ENCODE assay signal across 15 cellular contexts in genomic region chr1:185732941-185733340, GRCh38. TPM values are rescaled to one million over a fixed set of nuclear protein-coding genes. Genes with fewer than 3 reads are reported as not detected.
"Had no signal": no experiment of that assay in that cellular context is flagged by ENCODE, and none has a peak within 500 bp of the region (broad histone marks: within the 10 kb centered on the region; RNA-seq: fewer than 3 reads in every experiment).

No MANE protein-coding gene starts in this region.

- H3K27ac Mint-ChIP-seq: activated B cell treated with CpG ODN at 0.5 μM for 24 hours; activated CD4-positive, alpha-beta T cell treated with anti-CD3 and anti-CD28 coated beads, Interleukin-2, amount 10 ng/mL, durations not matched to agents 24 days and 14 days; activated naive CD4-positive, alpha-beta T cell treated with anti-CD3 and anti-CD28 coated beads, Interleukin-2, amount 10 ng/mL, durations not matched to agents 7 days and 5 days; activated T-helper 17 cell treated with anti-CD3 and anti-CD28 coated beads, Interleukin-2, amount 50 U/mL, for 72 hours; T-helper 1 cell treated with Interleukin-12 subunit alpha and Interleukin-12 subunit beta and Interleukin-4 antibody, amounts not matched to agents 30 μg/mL and 1 μg/mL, for 36 hours had no signal

- H3K27me3 ChIP-seq: neural progenitor cell, uterus had no signal

- H3K36me3 Mint-ChIP-seq: activated naive CD4-positive, alpha-beta T cell treated with anti-CD3 and anti-CD28 coated beads, Interleukin-2, amount 10 ng/mL, durations not matched to agents 7 days and 5 days; neural progenitor cell had no signal

- H3K4me3 ChIP-seq: colonic mucosa, hepatocyte had no signal

- H3K9me3 ChIP-seq: colonic mucosa, uterus had no signal

- H3K36me3 ChIP-seq: colonic mucosa, neural progenitor cell, stomach, uterus had no signal

- H3K4me1 ChIP-seq: colonic mucosa, parathyroid adenoma had no signal

- H3K27ac ChIP-seq: colonic mucosa, neural progenitor cell, parathyroid adenoma had no signal

- DNase-seq: activated B cell treated with CpG ODN at 0.5 μM for 24 hours; activated CD4-positive, alpha-beta T cell treated with anti-CD3 and anti-CD28 coated beads, Interleukin-2, amount 10 ng/mL, durations not matched to agents 24 days and 14 days; activated naive CD4-positive, alpha-beta T cell treated with anti-CD3 and anti-CD28 coated beads, Interleukin-2, amount 10 ng/mL, durations not matched to agents 7 days and 5 days; activated T-cell treated with anti-CD3 and anti-CD28 coated beads for 4 hours; colonic mucosa; mammary epithelial cell; retina; stimulated activated CD4-positive, alpha-beta T cell treated with anti-CD3 and anti-CD28 coated beads, Interleukin-4, amount 100 ng/mL, for 4 hours; stomach; uterus had no signal

RNA-seq across cellular contexts. Expression of gene HMCN1, which starts 1.2 kb away (rescaled TPM):
- total RNA-seq: activated CD4-positive, alpha-beta T cell treated with anti-CD3 and anti-CD28 coated beads, Interleukin-2, amount 10 ng/mL, durations not matched to agents 24 days and 14 days had no signal
